9 cellular contexts compared by ENCODE assay signal in genomic region chr11:394034-394857, GRCh38. TPM values are rescaled to one million over a fixed set of nuclear protein-coding genes. Genes with fewer than 3 reads are reported as not detected.
DNase-seq lines count a peak whose midpoint lies in the region; ATAC-seq, FAIRE-seq and TF ChIP-seq lines count a peak whose summit lies in the region.
"Had no signal": no experiment of that assay in that cellular context is flagged by ENCODE, and none has a peak within 500 bp of the region (broad histone marks: within the 10 kb centered on the region; RNA-seq: fewer than 3 reads in every experiment).

TSS of gene PKP3 (plus strand) at chr11:394209. CDS start at chr11:394293, 84 bp downstream.

- H3K9me3 ChIP-seq in esophagus squamous epithelium (no peaks in the 10 kb centered on the region), pancreas (no peaks in the 10 kb centered on the region)

- peaks cover 5% of the 10 kb centered on the region for H3K4me1 Mint-ChIP-seq in T-helper 2 cell treated with Interferon-gamma antibody and Interleukin-4, amounts not matched to agents 5 μg/mL and 100 μg/mL, for 36 hours (ENCODE audit: low read depth)

- TF ChIP-seq POLR2A in esophagus squamous epithelium (IDR thresholded peaks at IDR 0.05), result peak in 3 of 4 donors; percentile 16 to 77 (median 70)

- peaks cover 5% of the 10 kb centered on the region for H3K27me3 Mint-ChIP-seq in T-helper 2 cell treated with Interferon-gamma antibody and Interleukin-4, amounts not matched to agents 5 μg/mL and 100 μg/mL, for 36 hours (ENCODE audit: low read depth)

- H3K27ac Mint-ChIP-seq in T-helper 2 cell treated with Interferon-gamma antibody and Interleukin-4, amounts not matched to agents 5 μg/mL and 100 μg/mL, for 36 hours, result no peak within 1 kb of the TSS

- peaks cover 0 to 28% (median 0%) of the 10 kb centered on the region in 4 donors for H3K27me3 ChIP-seq in esophagus squamous epithelium
- H3K27me3 ChIP-seq in pancreas, result no peaks in the 10 kb centered on the region

- H3K4me1 ChIP-seq in esophagus squamous epithelium (peaks cover 8 to 46% (median 19%) of the 10 kb centered on the region in 3 donors), pancreas (peaks cover 0 to 3% (median 0%) of the 10 kb centered on the region in 3 donors)

- in situ Hi-C loops in GM13977 (cut with MboI; ENCODE audit: low pct_unique_long_range_greater_than_20kb, low sequenced_read_pairs, unreplicated experiment), result no loop called here

- H3K36me3 Mint-ChIP-seq in T-helper 2 cell treated with Interferon-gamma antibody and Interleukin-4, amounts not matched to agents 5 μg/mL and 100 μg/mL, for 36 hours (ENCODE audit: low read depth), result no peaks in the 10 kb centered on the region

- peak; percentile 86 to 91 (median 89) for ATAC-seq in pancreas
- ATAC-seq: GM12878 had no signal

- no peaks in the 10 kb centered on the region for H3K9me3 Mint-ChIP-seq in T-helper 2 cell treated with Interferon-gamma antibody and Interleukin-4, amounts not matched to agents 5 μg/mL and 100 μg/mL, for 36 hours

- TF ChIP-seq CTCF in esophagus squamous epithelium (IDR thresholded peaks at IDR 0.05), result peak in 1 of 6 experiments; percentile 4
- no peak for TF ChIP-seq CTCF in pancreas (IDR thresholded peaks at IDR 0.05)
- no peak for TF ChIP-seq CTCF in GM13977 (IDR thresholded peaks at IDR 0.05; ENCODE audit: extremely low read depth, insufficient read depth, missing control alignments)

- no peak within 1 kb of the TSS for H3K4me3 Mint-ChIP-seq in T-helper 2 cell treated with Interferon-gamma antibody and Interleukin-4, amounts not matched to agents 5 μg/mL and 100 μg/mL, for 36 hours

- FAIRE-seq in pancreas (lab: Jason Lieb, UNC), result no peak
- FAIRE-seq: GM12878 had no signal

- DNase-seq in DMS53 (lab: John Stamatoyannopoulos, UW) (peak; percentile 96), NCI-H460 (ENCODE audit: extremely low read depth, low read depth) (peak; percentile 64), esophagus squamous epithelium (lab: John Stamatoyannopoulos, UW) (no peak), pancreas (peak; percentile 83 to 96 (median 87)), NCI-H345 treated with DMSO at 0.1 percent for 48 hours (lab: John Stamatoyannopoulos, UW; ENCODE audit: unreplicated experiment) (no peak), GM13977 (ENCODE audit: low spot score) (no peak)
- DNase-seq in activated CD4-positive, CD25-positive, alpha-beta regulatory T cell (lab: John Stamatoyannopoulos, UW), result no peak
- DNase-seq in T-helper 2 cell treated with Interferon-gamma antibody and Interleukin-4, amounts not matched to agents 5 μg/mL and 100 μg/mL, for 36 hours (ENCODE audit: low spot score), result no peak

- WGBS in esophagus squamous epithelium, 2 donors, result 56% methylated on average over 10 of the region's 57 CpGs; no CpG with 5 or more reads in 1 of the 2 donors
- WGBS in pancreas, 2 donors, result 22 to 29% methylated on average over 40 to 57 of the region's 57 CpGs

- H3K36me3 ChIP-seq in esophagus squamous epithelium (peaks cover 0 to 21% (median 0%) of the 10 kb centered on the region in 3 donors), pancreas (peaks cover 0 to 5% (median 0%) of the 10 kb centered on the region in 3 donors)

- H3K27ac ChIP-seq in esophagus squamous epithelium (peak within 1 kb of the TSS; percentile 87 to 97 (median 95)), pancreas (peak within 1 kb of the TSS; percentile 63 to 83 (median 72))

- peak within 1 kb of the TSS; percentile 65 to 74 (median 68) for H3K4me3 ChIP-seq in esophagus squamous epithelium
- peak within 1 kb of the TSS; percentile 60 to 77 (median 64) for H3K4me3 ChIP-seq in pancreas
- H3K4me3 ChIP-seq: GM12878 had no signal

- intact Hi-C loops in esophagus squamous epithelium (cut with DNase I), result no loop called here
- intact Hi-C loops in pancreas (cut with DNase I), result no loop called here

RNA-seq across cellular contexts. Expression of gene PKP3, which starts in this region (rescaled TPM):
- 27.0 and 27.7 TPM in 2 replicates for total RNA-seq in NCI-H460 (2014; rRNA removed; shearing (Covaris generic))
- 177 and 181 TPM in 2 replicates for polyA plus RNA-seq in NCI-H460 (2014; cell fraction: nucleus; rRNA removed)
- total RNA-seq in esophagus squamous epithelium, result 1,000 to 10,000 TPM in 1 of 4 donors, 100 to 1,000 TPM in 3; 314 to 1,016 (median 520) TPM
- 10 to 100 TPM; 23.4 to 36.1 (median 26.2) TPM for total RNA-seq in pancreas
- polyA plus RNA-seq in pancreas, result 10 to 100 TPM; 33.8 to 50.5 TPM

Comparison
In these comparisons a context has a peak if more than half of its experiments do, and no peak if none do; other contexts are left out.
1. RNA of gene PKP3 (total RNA-seq): 314 to 1,016 TPM in esophagus squamous epithelium; 27.0 to 27.7 TPM in NCI-H460 and 23.4 to 36.1 TPM in pancreas; every median in the first group is over 4 times any median in the second.
2. DNase-seq: peak in DMS53 (single experiment), NCI-H460 (single experiment) and pancreas (6 of 6); none in esophagus squamous epithelium (single experiment), NCI-H345 treated with DMSO at 0.1 percent for 48 hours (single experiment), GM13977 (single experiment), activated CD4-positive, CD25-positive, alpha-beta regulatory T cell (0 of 4) and T-helper 2 cell treated with Interferon-gamma antibody and Interleukin-4, amounts not matched to agents 5 μg/mL and 100 μg/mL, for 36 hours (single experiment).